Comparison of ENCODE assay signal across 23 cellular contexts in genomic region chr15:22955544-22956085, GRCh38. TPM values are rescaled to one million over a fixed set of nuclear protein-coding genes. Genes with fewer than 3 reads are reported as not detected.
DNase-seq lines count a peak whose midpoint lies in the region; ATAC-seq and TF ChIP-seq lines count a peak whose summit lies in the region.
"Had no signal": no experiment of that assay in that cellular context is flagged by ENCODE, and none has a peak within 500 bp of the region (broad histone marks: within the 10 kb centered on the region; RNA-seq: fewer than 3 reads in every experiment).

No MANE protein-coding gene starts in this region.

- H3K4me3 ChIP-seq in breast epithelium = no peak overlapping the region
- H3K4me3 ChIP-seq in ascending aorta = peak overlapping the region in 1 of 2 donors; percentile 28
- no peak overlapping the region for H3K4me3 ChIP-seq in tibial artery
- no peak overlapping the region for H3K4me3 ChIP-seq in body of pancreas
- H3K4me3 ChIP-seq: adrenal gland, GM12878, K562, mucosa of descending colon had no signal

- peaks cover 6% of the 10 kb centered on the region for H3K4me1 Mint-ChIP-seq in MCF 10A (ENCODE audit: insufficient read depth, unreplicated experiment)
- peaks cover 57% of the 10 kb centered on the region for H3K4me1 Mint-ChIP-seq in nephron progenitor cell

- ATAC-seq in body of pancreas (no peak), GM21723 (IDR thresholded peaks at IDR 0.05; ENCODE audit: unreplicated experiment) (no peak)
- ATAC-seq: GM12878, mucosa of descending colon had no signal

- H3K36me3 ChIP-seq in breast epithelium = no peaks in the 10 kb centered on the region
- no peaks in the 10 kb centered on the region for H3K36me3 ChIP-seq in ascending aorta
- H3K36me3 ChIP-seq in tibial artery = no peaks in the 10 kb centered on the region
- H3K36me3 ChIP-seq in body of pancreas (replicated peaks in 1 of 2; ENCODE audit: insufficient read depth in 1 of 2, low read depth in 2 of 2) = no peaks in the 10 kb centered on the region
- H3K36me3 ChIP-seq: adrenal gland had no signal

- POLR2A ChIA-PET in MCF 10A (lab: Yijun Ruan, JAX) = no interaction called here

- H3K27ac Mint-ChIP-seq in MCF 10A (ENCODE audit: low read depth, unreplicated experiment) (no peak overlapping the region), nephron progenitor cell (peak overlapping the region; percentile 97)

- no TSS peak for BruUV-seq in MCF 10A (replicated peaks; lab: Mats Ljungman, UMichigan)

- peak overlapping the region; percentile 14 to 52 for H3K27ac ChIP-seq in breast epithelium
- H3K27ac ChIP-seq in ascending aorta = peak overlapping the region; percentile 61 to 69
- H3K27ac ChIP-seq in tibial artery = peak overlapping the region; percentile 76 to 77
- peak overlapping the region in 2 of 4 donors; percentile 10 to 37 for H3K27ac ChIP-seq in body of pancreas

- WGBS in body of pancreas, 2 donors = 81 to 82% methylated on average over 6 of the region's 6 CpGs

- H3K4me3 Mint-ChIP-seq in MCF 10A (ENCODE audit: unreplicated experiment) = no peak overlapping the region
- H3K4me3 Mint-ChIP-seq in nephron progenitor cell = no peak overlapping the region

- CTCF ChIA-PET in MCF 10A (lab: Yijun Ruan, JAX) = no interaction called here

- H3K36me3 Mint-ChIP-seq in MCF 10A (ENCODE audit: insufficient read depth, unreplicated experiment) (peaks cover 23% of the 10 kb centered on the region), nephron progenitor cell (ENCODE audit: low read depth) (no peaks in the 10 kb centered on the region)

- DNase-seq in breast epithelium (ENCODE audit: low spot score in 2 of 2) = no peak
- no peak for DNase-seq in MCF 10A (ENCODE audit: unreplicated experiment)
- DNase-seq in ascending aorta (ENCODE audit: low spot score in 2 of 2) = no peak
- DNase-seq in nephron progenitor cell = no peak
- no peak for DNase-seq in tibial artery
- DNase-seq in DMS79 treated with DMSO at 0.1 percent for 48 hours (lab: John Stamatoyannopoulos, UW) = no peak
- DNase-seq in body of pancreas = no peak
- DNase-seq: activated CD4-positive, alpha-beta T cell treated with anti-CD3 and anti-CD28 coated beads for 4 hours; activated CD8-positive, alpha-beta memory T cell treated with anti-CD3 and anti-CD28 coated beads, Interleukin-2, amount 50 U/mL, for 4 hours; activated effector memory CD4-positive, alpha-beta T cell treated with Interleukin-2 at 50 U/mL for 16 hours; adrenal gland; DMS 273 treated with DMSO at 0.1 percent for 48 hours; GDM1; kidney glomerular epithelial cell; mucosa of descending colon; NCI-H1092 treated with DMSO at 0.1 percent for 48 hours; NCI-H510A; SIG-M5; stimulated activated CD4-positive, alpha-beta T cell treated with anti-CD3 and anti-CD28 coated beads, Interleukin-2, amount 100 ng/mL, for 48 hours; T-helper 9 cell had no signal

- H3K9me3 Mint-ChIP-seq in MCF 10A (ENCODE audit: unreplicated experiment) = no peaks in the 10 kb centered on the region
- no peaks in the 10 kb centered on the region for H3K9me3 Mint-ChIP-seq in nephron progenitor cell

- H3K4me1 ChIP-seq in breast epithelium = peaks cover 0 to 3% of the 10 kb centered on the region in 2 donors
- H3K4me1 ChIP-seq in ascending aorta = peaks cover 35 to 75% of the 10 kb centered on the region in 2 donors
- peaks cover 10 to 100% (median 78%) of the 10 kb centered on the region in 4 donors for H3K4me1 ChIP-seq in tibial artery
- peaks cover 60% of the 10 kb centered on the region for H3K4me1 ChIP-seq in body of pancreas

- H3K9me3 ChIP-seq in breast epithelium (no peaks in the 10 kb centered on the region), ascending aorta (no peaks in the 10 kb centered on the region), tibial artery (no peaks in the 10 kb centered on the region), body of pancreas (no peaks in the 10 kb centered on the region)
- H3K9me3 ChIP-seq: adrenal gland, mucosa of descending colon had no signal

- H3K27me3 ChIP-seq in breast epithelium (no peaks in the 10 kb centered on the region), ascending aorta (no peaks in the 10 kb centered on the region), tibial artery (no peaks in the 10 kb centered on the region), body of pancreas (no peaks in the 10 kb centered on the region)
- H3K27me3 ChIP-seq: adrenal gland had no signal

- intact Hi-C loops in breast epithelium (cut with DNase I; ENCODE audit: low total_unique reads) (no loop called here), MCF 10A (cut with micrococcal nuclease) (no loop called here), ascending aorta (cut with DNase I) (no loop called here), tibial artery (cut with DNase I; ENCODE audit: low total_unique reads) (no loop called here), body of pancreas (cut with DNase I) (no loop called here)

- no peak for TF ChIP-seq CTCF in breast epithelium (IDR thresholded peaks at IDR 0.05)
- TF ChIP-seq CTCF in MCF 10A (IDR thresholded peaks at IDR 0.05; ENCODE audit: unreplicated experiment) = no peak
- no peak for TF ChIP-seq CTCF in ascending aorta (IDR thresholded peaks at IDR 0.05)
- TF ChIP-seq CTCF in nephron progenitor cell (IDR thresholded peaks at IDR 0.05) = no peak
- no peak for TF ChIP-seq CTCF in tibial artery (IDR thresholded peaks at IDR 0.05)
- TF ChIP-seq CTCF in body of pancreas (IDR thresholded peaks at IDR 0.05) = no peak

- H3K27me3 Mint-ChIP-seq in MCF 10A (ENCODE audit: insufficient read depth, unreplicated experiment) (no peaks in the 10 kb centered on the region), nephron progenitor cell (ENCODE audit: low read depth, poor library complexity) (no peaks in the 10 kb centered on the region)

- TF ChIP-seq POLR2A in breast epithelium (IDR thresholded peaks at IDR 0.05) = no peak
- no peak for TF ChIP-seq POLR2A in body of pancreas (IDR thresholded peaks at IDR 0.05)

RNA-seq across cellular contexts. Expression of gene CYFIP1, which starts 24.6 kb away (rescaled TPM):
- total RNA-seq in breast epithelium = 100 to 1,000 TPM in 2 of 3 donors, 10 to 100 TPM in 1; 97.9 to 128 (median 124) TPM
- 85.7 and 99.1 TPM in 2 replicates for total RNA-seq in MCF 10A (2022)
- 94.7 TPM for total RNA-seq in ascending aorta
- total RNA-seq in body of pancreas = 10 to 100 TPM; 68.5 to 68.6 TPM
